ENCODE assay signal across 8 cellular contexts in genomic region chr15:45187894-45188830, GRCh38. TPM values are rescaled to one million over a fixed set of nuclear protein-coding genes. Genes with fewer than 3 reads are reported as not detected.
DNase-seq lines count a peak whose midpoint lies in the region; ATAC-seq, FAIRE-seq and TF ChIP-seq lines count a peak whose summit lies in the region.

Gene SHF (minus strand): TSS chr15:45187966. CDS start chr15:45187951, 15 bp downstream.

- peaks cover 40% of the 10 kb centered on the region for H3K79me2 ChIP-seq in HepG2 (ENCODE audit: insufficient read depth, low read length)

- peaks cover 23% of the 10 kb centered on the region for H4K20me1 ChIP-seq in HepG2 (ENCODE audit: insufficient read depth, low read length)

- H2AFZ ChIP-seq in HepG2 (ENCODE audit: low read length) = peak within 1 kb of the TSS; percentile 92

- H3K27ac ChIP-seq in HepG2 (ENCODE audit: extremely low read length, insufficient read depth, low read length) = peak within 1 kb of the TSS; percentile 50

- H3K27me3 ChIP-seq in HepG2 (ENCODE audit: control insufficient read depth in 1 of 2, insufficient read depth in 2 of 2, low read length in 2 of 2) = peaks cover 0 to 3% of the 10 kb centered on the region in 2 experiments; a peak in 1 of 5 replicates

- CTCF ChIA-PET in HepG2 (lab: Yijun Ruan, JAX; ENCODE audit: low intra/inter-chr PET ratio, low total read pairs) = interaction anchor here (1.5 kb wide), 1 partner anchor 10 kb away, joined by 3 read pairs; no protein-coding TSS in a partner anchor

- no peaks in the 10 kb centered on the region for H3K9me3 ChIP-seq in HepG2 (ENCODE audit: low read length)

- intact Hi-C loops in HepG2 (cut with micrococcal nuclease; ENCODE audit: unreplicated experiment) = loop anchor here (1.0 to 2.0 kb wide), 2 partner anchors 13 to 21 kb away; no protein-coding TSS in a partner anchor

- no peak for TF ChIP-seq CTCF in HepG2 (CRISPR knock-in tag; IDR thresholded peaks at IDR 0.05)

- TF ChIP-seq RAD21 in HepG2 (CRISPR knock-in tag; IDR thresholded peaks at IDR 0.05) = no peak

- DNase-seq in NCI-H1436 (lab: John Stamatoyannopoulos, UW) (peak; percentile 84), cerebellar cortex (ENCODE audit: low spot score) (peak; percentile 84), HepG2 (ENCODE audit: low spot score) (peak; percentile 31), GM19238 (ENCODE audit: insufficient read length, low spot score) (no peak)
- DNase-seq in stimulated activated CD4-positive, alpha-beta T cell treated with anti-CD3 and anti-CD28 coated beads, Interleukin-4, amount 100 ng/mL, for 1 hour = peak; percentile 85

- H3K4me2 ChIP-seq in HepG2 (ENCODE audit: low read depth, low read length) = peak within 1 kb of the TSS; percentile 98

- H3K4me3 ChIP-seq in HepG2 (replicated peaks in 1 of 3; ENCODE audit: insufficient read depth in 1 of 3, low read depth in 2 of 3, low read length in 3 of 3) = peak within 1 kb of the TSS; percentile 79 to 83 (median 82)

- TF ChIP-seq POLR2A in HepG2 (IDR thresholded peaks at IDR 0.05; ENCODE audit: insufficient read depth in 1 of 2, low read depth in 2 of 2, low read length in 2 of 2) = peak in 1 of 2 experiments; percentile 65; a peak in 1 of 4 replicates

- FAIRE-seq in HepG2 (lab: Jason Lieb, UNC) = no peak

- no TSS peak for BruUV-seq in HepG2 (replicated peaks; lab: Mats Ljungman, UMichigan)

- peak within 1 kb of the TSS; percentile 69 for H3K9ac ChIP-seq in HepG2 (ENCODE audit: insufficient read depth, low read depth, low read length)

- peaks cover 0 to 3% of the 10 kb centered on the region in 2 experiments; a peak in 2 of 5 replicates for H3K36me3 ChIP-seq in HepG2 (replicated peaks in 1 of 2; ENCODE audit: control insufficient read depth in 1 of 2, insufficient read depth in 2 of 2, low read length in 2 of 2)

- POLR2A ChIA-PET in HepG2 (lab: Yijun Ruan, JAX) = interaction anchor here (0.6 to 2.9 kb wide), 8 partner anchors 12 to 214 kb away, joined by 3 to 42 read pairs (median 6); a partner anchor contains a TSS

- in situ Hi-C loops in HepG2 (cut with HindIII; ENCODE audit: extremely low pct_ligation_motif_present, low pct_unique_long_range_greater_than_20kb) = no loop called here

- ATAC-seq in GM18511 (IDR thresholded peaks at IDR 0.05; ENCODE audit: unreplicated experiment) = peak; percentile 60
- peak; percentile 76 to 77 for ATAC-seq in activated CD4-positive, CD25-positive, alpha-beta regulatory T cell treated with anti-CD3 and anti-CD28 coated beads, Interleukin-2, amount 50 U/mL, for 24 hours
- peak; percentile 69 for ATAC-seq in HepG2
- no peak for ATAC-seq in HG03460 (IDR thresholded peaks at IDR 0.05; ENCODE audit: unreplicated experiment)

- TF ChIP-seq EP300 in HepG2 (IDR thresholded peaks at IDR 0.05; ENCODE audit: low read depth in 2 of 2, low read length in 2 of 2) (no peak), HepG2 (CRISPR knock-in tag; IDR thresholded peaks at IDR 0.05; ENCODE audit: borderline replicate concordance) (no peak)

- 8% methylated on average over 22 of the region's 57 CpGs for WGBS in HepG2 (ENCODE audit: low lambda C conversion rate)

- peaks cover 45% of the 10 kb centered on the region for H3K4me1 ChIP-seq in HepG2 (ENCODE audit: insufficient read depth, low read length)

TF ChIP-seq in HepG2, 621 proteins besides CTCF, POLR2A, EP300 and RAD21 (continues in another document):
- TF ChIP-seq EEA1 (CRISPR knock-in tag; IDR thresholded peaks at IDR 0.05; ENCODE audit: borderline replicate concordance) (no peak), SALL1 (CRISPR knock-in tag; IDR thresholded peaks at IDR 0.05) (0 out of 2 replicates have a peak, but pooled peaks have one; percentile 8), POLR2AphosphoS5 (IDR thresholded peaks at IDR 0.05; ENCODE audit: low read depth, low read length) (peak; percentile 53), MXD4 (CRISPR knock-in tag; IDR thresholded peaks at IDR 0.05) (no peak), CCAR2 (optimal IDR thresholded peaks at IDR 0.05; ENCODE audit: low read depth, low read length) (no peak), NR1H2 (CRISPR knock-in tag; IDR thresholded peaks at IDR 0.05; ENCODE audit: borderline replicate concordance, low read depth) (no peak), ZHX2 (IDR thresholded peaks at IDR 0.05; ENCODE audit: low read depth) (no peak), ZHX2 (CRISPR knock-in tag; IDR thresholded peaks at IDR 0.05; ENCODE audit: borderline replicate concordance) (no peak)
- TF ChIP-seq, protein P1, sequence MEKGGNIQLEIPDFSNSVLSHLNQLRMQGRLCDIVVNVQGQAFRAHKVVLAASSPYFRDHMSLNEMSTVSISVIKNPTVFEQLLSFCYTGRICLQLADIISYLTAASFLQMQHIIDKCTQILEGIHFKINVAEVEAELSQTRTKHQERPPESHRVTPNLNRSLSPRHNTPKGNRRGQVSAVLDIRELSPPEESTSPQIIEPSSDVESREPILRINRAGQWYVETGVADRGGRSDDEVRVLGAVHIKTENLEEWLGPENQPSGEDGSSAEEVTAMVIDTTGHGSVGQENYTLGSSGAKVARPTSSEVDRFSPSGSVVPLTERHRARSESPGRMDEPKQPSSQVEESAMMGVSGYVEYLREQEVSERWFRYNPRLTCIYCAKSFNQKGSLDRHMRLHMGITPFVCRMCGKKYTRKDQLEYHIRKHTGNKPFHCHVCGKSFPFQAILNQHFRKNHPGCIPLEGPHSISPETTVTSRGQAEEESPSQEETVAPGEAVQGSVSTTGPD (CRISPR knock-in tag; IDR thresholded peaks at IDR 0.05) = no peak
- TF ChIP-seq, protein P2, sequence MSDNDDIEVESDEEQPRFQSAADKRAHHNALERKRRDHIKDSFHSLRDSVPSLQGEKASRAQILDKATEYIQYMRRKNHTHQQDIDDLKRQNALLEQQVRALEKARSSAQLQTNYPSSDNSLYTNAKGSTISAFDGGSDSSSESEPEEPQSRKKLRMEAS (IDR thresholded peaks at IDR 0.05) = 0 out of 2 replicates have a peak, but pooled peaks have one; percentile 44

RNA-seq across cellular contexts. Expression of gene SHF, which starts in this region (rescaled TPM):
- total RNA-seq in HepG2 (2016; rRNA removed; fragmentation: Illumina TruSeq; extraction: Trizol) = 16.8 and 25.5 TPM in 2 replicates
- 12.8 and 14.1 TPM in 2 replicates for total RNA-seq in HepG2 (2016; cell fraction: cytosol; rRNA removed; fragmentation: Illumina TruSeq; extraction: Trizol; ENCODE audit: low read depth)
- total RNA-seq in HepG2 (2016; cell fraction: insoluble cytoplasmic fraction; rRNA removed; fragmentation: Illumina TruSeq; extraction: Trizol) = 14.2 and 23.0 TPM in 2 replicates
- total RNA-seq in HepG2 (2016; cell fraction: membrane; rRNA removed; fragmentation: Illumina TruSeq; extraction: Trizol) = 21.8 and 26.1 TPM in 2 replicates
- total RNA-seq in HepG2 (2016; cell fraction: nucleus; rRNA removed; fragmentation: Illumina TruSeq; extraction: Trizol) = 19.6 and 27.1 TPM in 2 replicates
- polyA plus RNA-seq in HepG2 (2011; rRNA removed) = 20.9 and 21.4 TPM in 2 replicates
- 13.0 and 16.7 TPM in 2 replicates for polyA plus RNA-seq in HepG2 (2011; cell fraction: cytosol; rRNA removed)
- polyA plus RNA-seq in HepG2 (2011; cell fraction: nucleus; rRNA removed) = 19.6 and 22.5 TPM in 2 replicates
- 20.3 and 23.9 TPM in 2 replicates for polyA plus RNA-seq in HepG2 (2012)
- 15.0 and 15.7 TPM in 2 replicates for polyA plus RNA-seq in HepG2 (2016; cell fraction: cytosol; fragmentation: Illumina TruSeq; extraction: Trizol; ENCODE audit: low read depth)
- 20.8 and 23.0 TPM in 2 replicates for polyA plus RNA-seq in HepG2 (2016; cell fraction: insoluble cytoplasmic fraction; fragmentation: Illumina TruSeq; extraction: Trizol; ENCODE audit: low read depth)
- 19.3 and 22.0 TPM in 2 replicates for polyA plus RNA-seq in HepG2 (2016; cell fraction: membrane; fragmentation: Illumina TruSeq; extraction: Trizol; ENCODE audit: low read depth)
- 27.9 and 28.2 TPM in 2 replicates for polyA plus RNA-seq in HepG2 (2016; cell fraction: nucleus; fragmentation: Illumina TruSeq; extraction: Trizol; ENCODE audit: insufficient read depth, low read depth)
- 3.7 and 33.1 TPM in 2 replicates for polyA minus RNA-seq in HepG2 (2011; rRNA and poly(A)+ RNA removed; ENCODE audit: low replicate concordance)
- 10.0 and 13.8 TPM in 2 replicates for polyA minus RNA-seq in HepG2 (2011; cell fraction: cytosol; rRNA and poly(A)+ RNA removed)
- 18.3 and 18.9 TPM in 2 replicates for polyA minus RNA-seq in HepG2 (2011; cell fraction: nucleus; rRNA and poly(A)+ RNA removed)
